ENCODE assay signal across 7 cellular contexts in the genomic region with DNA sequence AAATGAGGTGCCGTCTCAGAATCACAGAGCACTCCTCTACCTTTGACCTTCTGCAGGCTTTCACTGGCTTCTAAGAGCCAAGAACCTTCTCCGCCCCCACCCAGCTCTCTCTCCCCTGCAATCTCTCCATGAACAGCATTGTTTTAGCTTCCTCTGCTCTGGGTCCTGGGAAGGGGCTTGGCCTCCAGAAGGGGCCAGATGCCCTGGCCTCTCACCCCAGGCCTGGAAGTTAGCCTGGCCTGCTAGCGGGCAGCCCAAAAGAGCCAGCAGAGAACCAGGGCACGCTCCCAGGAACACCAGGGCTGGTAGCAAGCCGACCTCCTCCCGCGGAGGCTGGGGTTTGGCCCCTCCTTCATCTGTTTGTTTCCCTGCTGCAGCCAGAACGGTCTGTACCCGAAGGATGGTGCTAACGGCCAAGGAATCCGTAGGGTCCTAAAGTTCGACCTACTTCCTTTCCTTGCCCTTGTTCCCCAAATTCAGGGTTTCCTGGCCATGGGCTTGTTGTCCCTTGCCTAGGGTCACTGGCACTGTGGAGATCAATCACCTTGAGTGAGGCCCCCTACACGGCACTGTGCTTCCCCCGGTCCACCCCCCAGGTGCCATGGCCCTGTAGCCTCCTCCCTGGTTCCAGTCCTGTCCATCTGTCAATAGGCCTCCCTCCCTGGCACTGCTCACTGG. TPM values are rescaled to one million over a fixed set of nuclear protein-coding genes. Genes with fewer than 3 reads are reported as not detected.
DNase-seq lines count a peak whose midpoint lies in the region; ATAC-seq, FAIRE-seq and TF ChIP-seq lines count a peak whose summit lies in the region.

No MANE protein-coding gene starts in this region.

- no peaks in the 10 kb centered on the region for H3K36me3 ChIP-seq in mesendoderm (ENCODE audit: control insufficient read depth, insufficient read depth, low read length)
- H3K36me3 ChIP-seq in thoracic aorta: no peaks in the 10 kb centered on the region

- H3K23ac ChIP-seq in mesendoderm (ENCODE audit: low read length): no peak overlapping the region

- no peak for TF ChIP-seq CTCF in thoracic aorta (IDR thresholded peaks at IDR 0.05)

- peak overlapping the region; percentile 94 for H3K56ac ChIP-seq in mesendoderm (ENCODE audit: low read length)

- no peaks in the 10 kb centered on the region for H3K9me3 ChIP-seq in thoracic aorta

- H2BK120ac ChIP-seq in mesendoderm (ENCODE audit: low read depth, low read length): peak overlapping the region; percentile 33

- H3K4me3 ChIP-seq in mesendoderm (ENCODE audit: low read length): no peak overlapping the region
- H3K4me3 ChIP-seq in thoracic aorta: peak overlapping the region; percentile 4

- H3K9ac ChIP-seq in mesendoderm (ENCODE audit: low read length): peak overlapping the region; percentile 74

- TF ChIP-seq POLR2A in GM12892 (IDR thresholded peaks at IDR 0.05; ENCODE audit: low read depth, low read length): no peak

- DNase-seq in GM12892 (ENCODE audit: insufficient read length): peak; percentile 46
- peak; percentile 74 for DNase-seq in MV-4-11 (lab: John Stamatoyannopoulos, UW)
- DNase-seq in activated CD4-positive, alpha-beta T cell treated with anti-CD3 and anti-CD28 coated beads, Interleukin-2, amount 10 ng/mL, durations not matched to agents 7 days and 5 days: peak; percentile 55
- no peak for DNase-seq in epithelial cell of prostate (ENCODE audit: low read depth, low spot score)
- DNase-seq in mesendoderm: peak; percentile 90
- peak; percentile 66 for DNase-seq in thoracic aorta (ENCODE audit: low spot score)

- H4K8ac ChIP-seq in mesendoderm (ENCODE audit: low read depth, low read length): peak overlapping the region; percentile 90

- no peaks in the 10 kb centered on the region for H3K27me3 ChIP-seq in mesendoderm (ENCODE audit: insufficient read depth, low read length, poor library complexity)
- H3K27me3 ChIP-seq in thoracic aorta (replicated peaks; ENCODE audit: insufficient read depth): no peaks in the 10 kb centered on the region

- POLR2A ChIA-PET in activated CD4-positive, alpha-beta T cell treated with anti-CD3 and anti-CD28 coated beads, Interleukin-2, amount 10 ng/mL, durations not matched to agents 7 days and 5 days (lab: Charles Lee): interaction anchor here (0.6 to 1.0 kb wide), 3 partner anchors 18 to 72 kb away, joined by 3 to 6 read pairs (median 3); partner anchors contain the start of gene DDIT4

- peaks cover 77% of the 10 kb centered on the region for H3K4me1 Mint-ChIP-seq in activated CD4-positive, alpha-beta T cell treated with anti-CD3 and anti-CD28 coated beads, Interleukin-2, amount 10 ng/mL, durations not matched to agents 7 days and 5 days

- H2BK5ac ChIP-seq in mesendoderm (ENCODE audit: low read length): peak overlapping the region; percentile 93

- H3K4me1 ChIP-seq in mesendoderm (ENCODE audit: control insufficient read depth, low read depth, low read length): peaks cover 6% of the 10 kb centered on the region
- H3K4me1 ChIP-seq in thoracic aorta (ENCODE audit: control insufficient read depth in 1 of 2, low read depth in 2 of 2): peaks cover 63 to 86% of the 10 kb centered on the region in 2 donors

- H3K27ac ChIP-seq in epithelial cell of prostate (peak overlapping the region; percentile 62), mesendoderm (ENCODE audit: low read depth, low read length) (peak overlapping the region; percentile 76), thoracic aorta (peak overlapping the region; percentile 90 to 94)

- H3K4me2 ChIP-seq in mesendoderm (ENCODE audit: low read length): peak overlapping the region; percentile 39

- WGBS in mesendoderm (ENCODE audit: extremely low coverage, insufficient coverage, low lambda C conversion rate): no CpG with 5 or more reads among the region's 14 CpGs

- no peaks in the 10 kb centered on the region for H3K79me2 ChIP-seq in mesendoderm (ENCODE audit: control insufficient read depth, insufficient read depth, low read length)

- H3K18ac ChIP-seq in mesendoderm (ENCODE audit: low read length): peak overlapping the region; percentile 55

- no peak overlapping the region for H2AK5ac ChIP-seq in mesendoderm (ENCODE audit: low read length)

- H2BK15ac ChIP-seq in mesendoderm (replicated peaks; ENCODE audit: low read depth): no peak overlapping the region

- FAIRE-seq in GM12892 (lab: Jason Lieb, UNC): peak; percentile 85

- no peaks in the 10 kb centered on the region for H3K79me1 ChIP-seq in mesendoderm (ENCODE audit: low read length)

- CTCF ChIA-PET in activated CD4-positive, alpha-beta T cell treated with anti-CD3 and anti-CD28 coated beads, Interleukin-2, amount 10 ng/mL, durations not matched to agents 7 days and 5 days (lab: Charles Lee): interaction anchor here (0.6 to 5.1 kb wide), 13 partner anchors 8 to 1760 kb away, joined by 3 to 28 read pairs (median 4); partner anchors contain the start of gene DDIT4

- H3K27me3 Mint-ChIP-seq in activated CD4-positive, alpha-beta T cell treated with anti-CD3 and anti-CD28 coated beads, Interleukin-2, amount 10 ng/mL, durations not matched to agents 7 days and 5 days: no peaks in the 10 kb centered on the region

- peak overlapping the region; percentile 66 for H3K4me3 Mint-ChIP-seq in activated CD4-positive, alpha-beta T cell treated with anti-CD3 and anti-CD28 coated beads, Interleukin-2, amount 10 ng/mL, durations not matched to agents 7 days and 5 days

- H3K4ac ChIP-seq in mesendoderm (ENCODE audit: low read depth, low read length): peak overlapping the region; percentile 26

- no peaks in the 10 kb centered on the region for H3K9me3 Mint-ChIP-seq in activated CD4-positive, alpha-beta T cell treated with anti-CD3 and anti-CD28 coated beads, Interleukin-2, amount 10 ng/mL, durations not matched to agents 7 days and 5 days

- H3K27ac Mint-ChIP-seq in activated CD4-positive, alpha-beta T cell treated with anti-CD3 and anti-CD28 coated beads, Interleukin-2, amount 10 ng/mL, durations not matched to agents 7 days and 5 days: peak overlapping the region; percentile 94

- no peak overlapping the region for H4K5ac ChIP-seq in mesendoderm (ENCODE audit: low read length)

- no peaks in the 10 kb centered on the region for H3K36me3 Mint-ChIP-seq in activated CD4-positive, alpha-beta T cell treated with anti-CD3 and anti-CD28 coated beads, Interleukin-2, amount 10 ng/mL, durations not matched to agents 7 days and 5 days (ENCODE audit: low read depth)

- ATAC-seq in thoracic aorta (ENCODE audit: insufficient number of reproducible peaks, low FRiP score, low read depth) (peak; percentile 76), HG02885 (IDR thresholded peaks at IDR 0.05; ENCODE audit: poor library complexity, unreplicated experiment) (no peak)

RNA-seq across cellular contexts. Expression of gene DDIT4, which starts 18.7 kb away (rescaled TPM):
- 158 TPM for polyA plus RNA-seq in GM12892 (2012; ENCODE audit: missing spikeins)
- total RNA-seq in activated CD4-positive, alpha-beta T cell treated with anti-CD3 and anti-CD28 coated beads, Interleukin-2, amount 10 ng/mL, durations not matched to agents 7 days and 5 days: 100 to 1,000 TPM; 166 to 189 TPM
- 13.6 TPM for polyA plus RNA-seq in mesendoderm (2013, experiment 1 of 2)
- 13.8 TPM for polyA plus RNA-seq in mesendoderm (2013, experiment 2 of 2)
- total RNA-seq in thoracic aorta: 100 to 1,000 TPM; 163 to 374 TPM

RNA-seq across cellular contexts. Expression of gene ASCC1, which starts 39.0 kb away (rescaled TPM):
- polyA plus RNA-seq in GM12892 (2012; ENCODE audit: missing spikeins): 55.1 TPM
- total RNA-seq in activated CD4-positive, alpha-beta T cell treated with anti-CD3 and anti-CD28 coated beads, Interleukin-2, amount 10 ng/mL, durations not matched to agents 7 days and 5 days: 10 to 100 TPM; 24.8 to 35.6 TPM
- polyA plus RNA-seq in mesendoderm (2013, experiment 1 of 2): 31.3 TPM
- 32.2 TPM for polyA plus RNA-seq in mesendoderm (2013, experiment 2 of 2)
- total RNA-seq in thoracic aorta: 10 to 100 TPM; 15.2 to 30.3 TPM

RNA-seq across cellular contexts. Expression of gene ANAPC16, which starts 39.2 kb away (rescaled TPM):
- 146 TPM for polyA plus RNA-seq in GM12892 (2012; ENCODE audit: missing spikeins)
- 10 to 100 TPM; 82.9 to 87.1 TPM for total RNA-seq in activated CD4-positive, alpha-beta T cell treated with anti-CD3 and anti-CD28 coated beads, Interleukin-2, amount 10 ng/mL, durations not matched to agents 7 days and 5 days
- 46.8 TPM for polyA plus RNA-seq in mesendoderm (2013, experiment 1 of 2)
- polyA plus RNA-seq in mesendoderm (2013, experiment 2 of 2): 43.6 TPM
- total RNA-seq in thoracic aorta: 10 to 100 TPM; 44.0 to 46.7 TPM
